In genomic region chrX:48470110-48470832, GRCh38 we compare ENCODE assay signal across 9 cellular contexts. TPM values are rescaled to one million over a fixed set of nuclear protein-coding genes. Genes with fewer than 3 reads are reported as not detected.
DNase-seq lines count a peak whose midpoint lies in the region; FAIRE-seq and TF ChIP-seq lines count a peak whose summit lies in the region.
"Had no signal": no experiment of that assay in that cellular context is flagged by ENCODE, and none has a peak within 500 bp of the region (broad histone marks: within the 10 kb centered on the region; RNA-seq: fewer than 3 reads in every experiment).

SLC38A5 (minus strand) TSS chrX:48470260; CDS start chrX:48467924, 2,336 bp downstream.

- peaks cover 2% of the 10 kb centered on the region for H3K9me3 Mint-ChIP-seq in astrocyte (ENCODE audit: unreplicated experiment)

- FAIRE-seq in astrocyte (lab: Jason Lieb, UNC) = no peak

- CTCF ChIA-PET in activated CD8-positive, alpha-beta memory T cell treated with anti-CD3 and anti-CD28 coated beads for 36 hours (lab: Charles Lee) = interaction anchor here (0.6 to 0.7 kb wide), 2 partner anchors 155 to 160 kb away, joined by 3 to 4 read pairs; no protein-coding TSS in a partner anchor

- H3K9me3 ChIP-seq in astrocyte (ENCODE audit: insufficient read depth, low read depth, low read length) = no peaks in the 10 kb centered on the region
- no peaks in the 10 kb centered on the region for H3K9me3 ChIP-seq in tibial artery
- H3K9me3 ChIP-seq: BE2C had no signal

- no peak within 1 kb of the TSS for H3K4me3 ChIP-seq in astrocyte (ENCODE audit: insufficient read depth, low read depth, low read length)
- peak within 1 kb of the TSS; percentile 42 for H3K4me3 ChIP-seq in kidney epithelial cell (ENCODE audit: low read depth, low read length)
- H3K4me3 ChIP-seq in tibial artery = peak within 1 kb of the TSS; percentile 31 to 43

- H3K4me2 ChIP-seq in astrocyte (ENCODE audit: low read length) = peak within 1 kb of the TSS; percentile 78

- peak within 1 kb of the TSS; percentile 76 for H3K9ac ChIP-seq in astrocyte (ENCODE audit: low read length)

- no peak within 1 kb of the TSS for H3K27ac Mint-ChIP-seq in astrocyte (ENCODE audit: unreplicated experiment)

- peak within 1 kb of the TSS; percentile 79 for H3K4me3 Mint-ChIP-seq in astrocyte (ENCODE audit: unreplicated experiment)

- TF ChIP-seq CTCF in astrocyte (IDR thresholded peaks at IDR 0.05; ENCODE audit: insufficient read depth, low read depth, low read length) = no peak
- TF ChIP-seq CTCF in kidney epithelial cell (IDR thresholded peaks at IDR 0.05; ENCODE audit: insufficient read depth, low read length, poor library complexity, severe bottlenecking) = no peak
- TF ChIP-seq CTCF in tibial artery (IDR thresholded peaks at IDR 0.05) = no peak

- peaks cover 14% of the 10 kb centered on the region for H3K4me1 ChIP-seq in astrocyte (ENCODE audit: insufficient read depth, low read length)
- peaks cover 0 to 20% (median 4%) of the 10 kb centered on the region in 4 donors for H3K4me1 ChIP-seq in tibial artery
- H3K4me1 ChIP-seq: BE2C had no signal

- POLR2A ChIA-PET in activated CD8-positive, alpha-beta memory T cell treated with anti-CD3 and anti-CD28 coated beads for 36 hours (lab: Charles Lee) = no interaction called here

- peaks cover 7% of the 10 kb centered on the region for H3K79me2 ChIP-seq in astrocyte (ENCODE audit: insufficient read depth, low read length)

- no peaks in the 10 kb centered on the region for H3K27me3 ChIP-seq in astrocyte (ENCODE audit: insufficient read depth, low read length)
- peaks cover 2% of the 10 kb centered on the region for H3K27me3 ChIP-seq in kidney epithelial cell (ENCODE audit: control insufficient read depth, insufficient read depth, low read length)
- no peaks in the 10 kb centered on the region for H3K27me3 ChIP-seq in tibial artery
- H3K27me3 ChIP-seq: BE2C had no signal

- no peaks in the 10 kb centered on the region for H4K20me1 ChIP-seq in astrocyte (ENCODE audit: insufficient read depth, low read length)

- no peak for DNase-seq in activated CD8-positive, alpha-beta memory T cell treated with anti-CD3 and anti-CD28 coated beads for 24 hours
- DNase-seq in astrocyte (ENCODE audit: low read depth) = no peak
- no peak for DNase-seq in kidney epithelial cell (ENCODE audit: low read depth)
- DNase-seq in tibial artery = no peak
- no peak for DNase-seq in NCI-H1048 (lab: John Stamatoyannopoulos, UW)
- DNase-seq in putamen (ENCODE audit: low spot score) = no peak
- DNase-seq in NCI-H1436 (lab: John Stamatoyannopoulos, UW) = no peak
- DNase-seq: BE2C had no signal

- intact Hi-C loops in tibial artery (cut with DNase I; ENCODE audit: low total_unique reads) = loop anchor here (10.0 kb wide), 1 partner anchor 125 kb away; the partner anchor contains the start of gene WDR13

- no peaks in the 10 kb centered on the region for H3K27me3 Mint-ChIP-seq in astrocyte (ENCODE audit: low read depth, unreplicated experiment)

- H2AFZ ChIP-seq in astrocyte (ENCODE audit: low read depth, low read length) = no peak within 1 kb of the TSS

- peaks cover 20% of the 10 kb centered on the region for H3K4me1 Mint-ChIP-seq in astrocyte (ENCODE audit: low read depth, unreplicated experiment)

- H3K36me3 Mint-ChIP-seq in astrocyte (ENCODE audit: low read depth, unreplicated experiment) = no peaks in the 10 kb centered on the region

- H3K36me3 ChIP-seq in astrocyte (ENCODE audit: insufficient read depth, low read length) (no peaks in the 10 kb centered on the region), kidney epithelial cell (ENCODE audit: control insufficient read depth, insufficient read depth, low read length) (no peaks in the 10 kb centered on the region), tibial artery (no peaks in the 10 kb centered on the region)
- H3K36me3 ChIP-seq: BE2C had no signal

- no peak within 1 kb of the TSS for H3K27ac ChIP-seq in astrocyte (ENCODE audit: low read depth, low read length)
- H3K27ac ChIP-seq in tibial artery = no peak within 1 kb of the TSS

RNA-seq across cellular contexts. Expression of gene SLC38A5, which starts in this region (rescaled TPM):
- total RNA-seq in activated CD8-positive, alpha-beta memory T cell treated with anti-CD3 and anti-CD28 coated beads for 36 hours = 100 to 1,000 TPM; 180 to 191 TPM
- total RNA-seq in astrocyte (36.0 and 51.6 TPM in 2 replicates), kidney epithelial cell (28.3 and 32.8 TPM in 2 replicates)
